In genomic region chr1:233710031-233710430, GRCh38 we compare ENCODE assay signal across 23 cellular contexts.
"Had no signal": no experiment of that assay in that cellular context is flagged by ENCODE, and none has a peak within 500 bp of the region (broad histone marks: within the 10 kb centered on the region; RNA-seq: fewer than 3 reads in every experiment).

No MANE protein-coding gene starts in this region.

- H3K27me3 ChIP-seq: dorsolateral prefrontal cortex, esophagus squamous epithelium, gastrocnemius medialis, heart left ventricle, hepatocyte, left lung had no signal

- H3K9me3 ChIP-seq: esophagus squamous epithelium, gastrocnemius medialis, left lung, lower lobe of right lung, mucosa of descending colon had no signal

- ATAC-seq: gastrocnemius medialis, heart left ventricle, left cardiac atrium, left lung, left ventricle myocardium superior, lower lobe of right lung, mucosa of descending colon had no signal

- DNase-seq: dermis blood vessel endothelial cell; dorsolateral prefrontal cortex; effector CD4-positive, alpha-beta T cell; effector memory CD4-positive, alpha-beta T cell; esophagus squamous epithelium; foreskin fibroblast; foreskin melanocyte; gastrocnemius medialis; heart left ventricle; hypothalamus; immature natural killer cell; islet precursor cell; kidney; left cardiac atrium; left lung; left ventricle myocardium superior; lower lobe of right lung; mesenchymal stem cell; mucosa of descending colon; naive B cell had no signal

- H3K4me2 ChIP-seq: hepatocyte had no signal

- H3K36me3 ChIP-seq: esophagus squamous epithelium, gastrocnemius medialis, heart left ventricle, left lung, lower lobe of right lung had no signal

- H3K4me3 ChIP-seq: coronary artery, dorsolateral prefrontal cortex, esophagus squamous epithelium, gastrocnemius medialis, heart left ventricle, hepatocyte, left lung, lower lobe of right lung, mucosa of descending colon had no signal

- H3K27ac ChIP-seq: coronary artery, dorsolateral prefrontal cortex, esophagus squamous epithelium, gastrocnemius medialis, heart left ventricle, hepatocyte, left lung, lower lobe of right lung had no signal

- FAIRE-seq: endothelial cell of umbilical vein had no signal

- H3K4me1 ChIP-seq: gastrocnemius medialis, lower lobe of right lung had no signal
